ENCODE assay signal across 17 cellular contexts in genomic region chr1:15357808-15358207, GRCh38. TPM values are rescaled to one million over a fixed set of nuclear protein-coding genes. Genes with fewer than 3 reads are reported as not detected.
DNase-seq lines count a peak whose midpoint lies in the region; ATAC-seq, FAIRE-seq and TF ChIP-seq lines count a peak whose summit lies in the region.
"Had no signal": no experiment of that assay in that cellular context is flagged by ENCODE, and none has a peak within 500 bp of the region (broad histone marks: within the 10 kb centered on the region; RNA-seq: fewer than 3 reads in every experiment).

No MANE protein-coding gene starts in this region.

- H3K4me2 ChIP-seq in HCT116 (ENCODE audit: low read length) (peak overlapping the region; percentile 69), PC-3 (ENCODE audit: low read length) (no peak overlapping the region), K562 (ENCODE audit: insufficient read depth, low read length) (no peak overlapping the region)
- H3K4me2 ChIP-seq: BLaER1 treated with 17β-estradiol and CSF1 and Interleukin-3, amounts not matched to agents 10 nM and 100 nM had no signal

- in situ Hi-C loops in K562 (cut with MboI): no loop called here

- H3K9me3 ChIP-seq in HCT116 (ENCODE audit: control insufficient read depth in 1 of 2, insufficient read depth in 1 of 2, low read depth in 1 of 2, low read length in 2 of 2): no peaks in the 10 kb centered on the region
- no peaks in the 10 kb centered on the region for H3K9me3 ChIP-seq in PC-3 (ENCODE audit: low read length)
- no peaks in the 10 kb centered on the region for H3K9me3 ChIP-seq in K562 (replicated peaks; ENCODE audit: control insufficient read depth, insufficient read depth, low read depth, low read length)
- H3K9me3 ChIP-seq in small intestine (ENCODE audit: control insufficient read depth, low read depth): no peaks in the 10 kb centered on the region
- H3K9me3 ChIP-seq in BE2C: no peaks in the 10 kb centered on the region
- H3K9me3 ChIP-seq: BLaER1 treated with 17β-estradiol and CSF1 and Interleukin-3, amounts not matched to agents 10 nM and 100 nM had no signal

- TF ChIP-seq CTCF in HCT116 (IDR thresholded peaks at IDR 0.05 in 2 of 3, conservative IDR thresholded peaks at IDR 0.05 in 1 of 3; ENCODE audit: borderline replicate concordance in 1 of 3, insufficient read depth in 1 of 3, low read depth in 2 of 3, low read length in 2 of 3): no peak
- TF ChIP-seq CTCF in PC-3 (conservative IDR thresholded peaks at IDR 0.05; ENCODE audit: low read depth, low read length): no peak
- TF ChIP-seq CTCF in K562 (IDR thresholded peaks at IDR 0.05 in 2 of 3, conservative IDR thresholded peaks at IDR 0.05 in 1 of 3; ENCODE audit: insufficient read depth in 2 of 3, low read depth in 1 of 3, low read length in 3 of 3): no peak
- TF ChIP-seq CTCF in BE2C (IDR thresholded peaks at IDR 0.05; ENCODE audit: low read depth, low read length): no peak

- no peak for TF ChIP-seq RAD21 in HCT116 (IDR thresholded peaks at IDR 0.05; ENCODE audit: low read depth)
- TF ChIP-seq RAD21 in K562 (CRISPR knock-in tag; conservative IDR thresholded peaks at IDR 0.05 in 1 of 2, IDR thresholded peaks at IDR 0.05 in 1 of 2): no peak

- H3K4me3 ChIP-seq in HCT116 (replicated peaks in 1 of 2; ENCODE audit: low read depth in 1 of 2, low read length in 2 of 2) (no peak overlapping the region), PC-3 (ENCODE audit: low read length) (no peak overlapping the region), K562 (no peak overlapping the region), small intestine (ENCODE audit: low read depth in 1 of 2, low read length in 2 of 2) (no peak overlapping the region), BE2C (ENCODE audit: low read depth, low read length) (no peak overlapping the region)
- H3K4me3 ChIP-seq: BLaER1 treated with 17β-estradiol and CSF1 and Interleukin-3, amounts not matched to agents 10 nM and 100 nM had no signal

- H3F3A ChIP-seq in PC-3 (ENCODE audit: low read length, unreplicated experiment): peaks cover 4% of the 10 kb centered on the region

- no peaks in the 10 kb centered on the region for H3K27me3 ChIP-seq in HCT116 (ENCODE audit: insufficient read depth, low read length)
- H3K27me3 ChIP-seq in PC-3 (ENCODE audit: low read length): no peaks in the 10 kb centered on the region
- H3K27me3 ChIP-seq in K562 (ENCODE audit: control insufficient read depth in 2 of 2, insufficient read depth in 2 of 2, low read length in 2 of 2): peaks cover 0 to 6% of the 10 kb centered on the region in 2 experiments; a peak in 2 of 5 replicates
- H3K27me3 ChIP-seq in small intestine (ENCODE audit: control insufficient read depth in 2 of 2, insufficient read depth in 2 of 2, low read length in 2 of 2): no peaks in the 10 kb centered on the region
- no peaks in the 10 kb centered on the region for H3K27me3 ChIP-seq in BE2C
- H3K27me3 ChIP-seq: BLaER1 treated with 17β-estradiol and CSF1 and Interleukin-3, amounts not matched to agents 10 nM and 100 nM had no signal

- peak overlapping the region; percentile 62 for H3K9ac ChIP-seq in HCT116 (ENCODE audit: low read length)
- H3K9ac ChIP-seq in PC-3 (ENCODE audit: low read length): 0 out of 2 replicates have a peak overlapping the region, but pooled peaks have one; percentile 58
- H3K9ac ChIP-seq in K562 (ENCODE audit: insufficient read depth in 1 of 2, low read depth in 2 of 2, low read length in 2 of 2): no peak overlapping the region
- H3K9ac ChIP-seq: BLaER1 treated with 17β-estradiol and CSF1 and Interleukin-3, amounts not matched to agents 10 nM and 100 nM had no signal

- FAIRE-seq in K562 (lab: Jason Lieb, UNC): no peak
- FAIRE-seq in small intestine (lab: Jason Lieb, UNC): no peak
- FAIRE-seq: A204.1 had no signal

- H3K9me2 ChIP-seq in HCT116 (ENCODE audit: insufficient read depth) (no peaks in the 10 kb centered on the region), PC-3 (replicated peaks; ENCODE audit: low read length) (no peaks in the 10 kb centered on the region)

- H4K20me1 ChIP-seq in HCT116 (ENCODE audit: insufficient read depth): no peaks in the 10 kb centered on the region
- no peaks in the 10 kb centered on the region for H4K20me1 ChIP-seq in PC-3 (ENCODE audit: low read length)
- no peaks in the 10 kb centered on the region for H4K20me1 ChIP-seq in K562 (replicated peaks; ENCODE audit: control insufficient read depth, insufficient read depth, low read length)
- H4K20me1 ChIP-seq: BLaER1 treated with 17β-estradiol and CSF1 and Interleukin-3, amounts not matched to agents 10 nM and 100 nM had no signal

- ATAC-seq in HCT116: no peak
- no peak for ATAC-seq in PC-3
- no peak for ATAC-seq in K562
- ATAC-seq in GM21390 (IDR thresholded peaks at IDR 0.05; ENCODE audit: unreplicated experiment): no peak
- ATAC-seq in HG03432 (IDR thresholded peaks at IDR 0.05; ENCODE audit: unreplicated experiment): no peak
- ATAC-seq: CD8-positive, alpha-beta T cell had no signal

- DNase-seq in HCT116 (ENCODE audit: low read depth, low spot score): no peak
- no peak for DNase-seq in PC-3
- DNase-seq in K562 (ENCODE audit: extremely low read depth in 1 of 4, low spot score in 3 of 4): no peak
- DNase-seq in small intestine: peak; percentile 51
- DNase-seq in BE2C: no peak
- no peak for DNase-seq in NCI-H1694 treated with DMSO at 0.1 percent for 48 hours (lab: John Stamatoyannopoulos, UW)
- DNase-seq: Calu3; CD8-positive, alpha-beta T cell; DMS79 treated with DMSO at 0.1 percent for 48 hours; GF-D8; GOT3; H7; KBM-7 had no signal

- BruUV-seq in HCT116 (replicated peaks; lab: Mats Ljungman, UMichigan): no TSS peak
- no TSS peak for BruUV-seq in PC-3 (replicated peaks; lab: Mats Ljungman, UMichigan)
- no TSS peak for BruUV-seq in K562 (replicated peaks; lab: Mats Ljungman, UMichigan)

- TF ChIP-seq POLR2A in HCT116 (IDR thresholded peaks at IDR 0.05; ENCODE audit: borderline replicate concordance, extremely low read depth, insufficient read depth, insufficient read length): no peak
- no peak for TF ChIP-seq POLR2A in K562 (conservative IDR thresholded peaks at IDR 0.05)

- WGBS in K562 (ENCODE audit: insufficient coverage, low coverage, missing lambda C conversion rate): 71% methylated on average over 5 of the region's 5 CpGs
- 27 to 69% (median 54%) methylated on average over 5 of the region's 5 CpGs for WGBS in small intestine, 3 donors

- TF ChIP-seq EP300 in K562 (IDR thresholded peaks at IDR 0.05; ENCODE audit: low read length): no peak

- H3K36me3 ChIP-seq in HCT116 (ENCODE audit: control insufficient read depth in 1 of 2, insufficient read depth in 2 of 2, low read length in 2 of 2) (no peaks in the 10 kb centered on the region), PC-3 (ENCODE audit: low read depth, low read length) (no peaks in the 10 kb centered on the region), K562 (ENCODE audit: control insufficient read depth, insufficient read depth, low read length) (no peaks in the 10 kb centered on the region), small intestine (ENCODE audit: control insufficient read depth in 2 of 2, insufficient read depth in 2 of 2, low read length in 2 of 2) (no peaks in the 10 kb centered on the region), BE2C (no peaks in the 10 kb centered on the region)
- H3K36me3 ChIP-seq: BLaER1 treated with 17β-estradiol and CSF1 and Interleukin-3, amounts not matched to agents 10 nM and 100 nM had no signal

- RAD21 ChIA-PET in HCT116 (lab: Charles Lee; ENCODE audit: low non-redundant PET in 1 of 2, low total read pairs in 2 of 2, uncharacterized antibody in 2 of 2, unreplicated experiment in 2 of 2): no interaction called here

- CTCF ChIA-PET in HCT116 (lab: Charles Lee) (no interaction called here), PC-3 (lab: Charles Lee) (no interaction called here), K562 (lab: Yijun Ruan, JAX; ENCODE audit: low intra/inter-chr PET ratio) (no interaction called here)

- H3K4me1 ChIP-seq in HCT116 (ENCODE audit: control insufficient read depth in 1 of 2, insufficient read depth in 2 of 2, low read length in 2 of 2) (peaks cover 48 to 64% of the 10 kb centered on the region in 2 experiments), PC-3 (ENCODE audit: insufficient read depth, low read length) (peaks cover 45% of the 10 kb centered on the region), K562 (replicated peaks in 1 of 2; ENCODE audit: control insufficient read depth in 2 of 2, insufficient read depth in 2 of 2, low read length in 2 of 2) (peaks cover 12 to 19% of the 10 kb centered on the region in 2 experiments), small intestine (ENCODE audit: control insufficient read depth in 2 of 2, insufficient read depth in 1 of 2, low read depth in 1 of 2, low read length in 1 of 2) (peaks cover 0 to 6% of the 10 kb centered on the region in 2 donors), BE2C (no peaks in the 10 kb centered on the region)

- intact Hi-C loops in HCT116 (cut with micrococcal nuclease) (no loop called here), PC-3 (cut with micrococcal nuclease) (no loop called here), K562 (cut with micrococcal nuclease) (no loop called here)

- H3K27ac ChIP-seq in HCT116 (ENCODE audit: low read depth, low read length): peak overlapping the region; percentile 80; the same call in 1 of the 2 replicates
- peak overlapping the region; percentile 85 for H3K27ac ChIP-seq in PC-3 (ENCODE audit: low read length)
- no peak overlapping the region for H3K27ac ChIP-seq in K562 (ENCODE audit: extremely low read depth, low read depth, low read length)
- peak overlapping the region in 1 of 2 donors; percentile 25 for H3K27ac ChIP-seq in small intestine (ENCODE audit: low read depth in 1 of 2, low read length in 1 of 2)
- H3K27ac ChIP-seq: BLaER1 treated with 17β-estradiol and CSF1 and Interleukin-3, amounts not matched to agents 10 nM and 100 nM had no signal

- H3K79me2 ChIP-seq in HCT116 (ENCODE audit: insufficient read depth, low read length): no peaks in the 10 kb centered on the region
- H3K79me2 ChIP-seq in PC-3 (ENCODE audit: low read length): no peaks in the 10 kb centered on the region; the same call in 1 of the 2 replicates
- H3K79me2 ChIP-seq in K562 (ENCODE audit: control insufficient read depth, insufficient read depth, low read length): no peaks in the 10 kb centered on the region

- no peaks in the 10 kb centered on the region for H3K9me1 ChIP-seq in K562 (ENCODE audit: control insufficient read depth, insufficient read depth, low read length)

- POLR2A ChIA-PET in HCT116 (lab: Charles Lee): no interaction called here
- POLR2A ChIA-PET in PC-3 (lab: Charles Lee; ENCODE audit: unreplicated experiment): no interaction called here
- POLR2A ChIA-PET in K562 (lab: Yijun Ruan, JAX): no interaction called here

- H2AFZ ChIP-seq in HCT116 (ENCODE audit: low read depth, low read length, poor library complexity, severe bottlenecking): no peak overlapping the region
- no peak overlapping the region for H2AFZ ChIP-seq in PC-3 (ENCODE audit: low read length)
- peak overlapping the region; percentile 67 for H2AFZ ChIP-seq in K562 (ENCODE audit: low read depth, low read length)

RNA-seq across cellular contexts. Expression of gene EFHD2, which starts 51.9 kb away (rescaled TPM):
- total RNA-seq in HCT116 (2021; ENCODE audit: unreplicated experiment): 69.7 TPM
- polyA plus RNA-seq in HCT116 (2012): 66.3 and 74.0 TPM in 2 replicates
- total RNA-seq in PC-3 (2014; rRNA removed): 192 and 271 TPM in 2 replicates
- total RNA-seq in K562 (2011; cell fraction: chromatin; rRNA removed; ENCODE audit: low replicate concordance): 5.8 and 18.8 TPM in 2 replicates
- total RNA-seq in K562 (2011; cell fraction: nucleolus; rRNA removed): 14.5 and 18.0 TPM in 2 replicates
- 10.8 and 14.2 TPM in 2 replicates for total RNA-seq in K562 (2011; cell fraction: nucleoplasm; rRNA removed)
- total RNA-seq in K562 (2014; rRNA removed): 53.6 and 62.9 TPM in 2 replicates
- 8.6 and 8.8 TPM in 2 replicates for total RNA-seq in K562 (2014; rRNA removed; fragmentation: Illumina TruSeq; extraction: Trizol)
- total RNA-seq in K562 (2015; rRNA removed; fragmentation: Illumina TruSeq; extraction: Trizol): 25.2 and 27.9 TPM in 2 replicates
- total RNA-seq in K562 (2021): 64.3 and 70.0 TPM in 2 replicates
- 19.7 and 22.8 TPM in 2 replicates for polyA plus RNA-seq in K562 (2011; rRNA removed)
- polyA plus RNA-seq in K562 (2011; cell fraction: cytosol; rRNA removed): 25.0 and 52.4 TPM in 2 replicates
- polyA plus RNA-seq in K562 (2011; cell fraction: nucleus; rRNA removed): 15.0 and 24.5 TPM in 2 replicates
- polyA plus RNA-seq in K562 (2012): 38.1 and 44.7 TPM in 2 replicates
- 26.1 and 40.7 TPM in 2 replicates for polyA plus RNA-seq in K562 (2014; fragmentation: Illumina TruSeq; extraction: Trizol)
- polyA plus RNA-seq in K562 (2014; fragmentation: Nextera tagmentation; extraction: Ambion mirVana): 1 to 10 TPM; 1.7 to 1.8 TPM
- 62.3 and 73.5 TPM in 2 replicates for polyA plus RNA-seq in K562 (2014; rRNA removed)
- 5.5 and 6.9 TPM in 2 replicates for polyA minus RNA-seq in K562 (2011; rRNA and poly(A)+ RNA removed)
- 16.4 and 20.5 TPM in 2 replicates for polyA minus RNA-seq in K562 (2011; cell fraction: cytosol; rRNA and poly(A)+ RNA removed)
- polyA minus RNA-seq in K562 (2011; cell fraction: nucleus; rRNA and poly(A)+ RNA removed): 4.4 and 5.1 TPM in 2 replicates
- polyA plus RNA-seq in small intestine: 100 to 1,000 TPM; 147 to 149 (median 149) TPM
- 8.8 TPM for polyA plus RNA-seq in BE2C (2012; ENCODE audit: insufficient read depth, insufficient read length, low read depth)

Comparison
In these comparisons a context has a peak if more than half of its experiments do, and no peak if none do; other contexts are left out.
1. H3K9ac ChIP-seq: peak in HCT116 (single experiment) and PC-3 (single experiment); none in K562 (0 of 2).